In the genomic region with DNA sequence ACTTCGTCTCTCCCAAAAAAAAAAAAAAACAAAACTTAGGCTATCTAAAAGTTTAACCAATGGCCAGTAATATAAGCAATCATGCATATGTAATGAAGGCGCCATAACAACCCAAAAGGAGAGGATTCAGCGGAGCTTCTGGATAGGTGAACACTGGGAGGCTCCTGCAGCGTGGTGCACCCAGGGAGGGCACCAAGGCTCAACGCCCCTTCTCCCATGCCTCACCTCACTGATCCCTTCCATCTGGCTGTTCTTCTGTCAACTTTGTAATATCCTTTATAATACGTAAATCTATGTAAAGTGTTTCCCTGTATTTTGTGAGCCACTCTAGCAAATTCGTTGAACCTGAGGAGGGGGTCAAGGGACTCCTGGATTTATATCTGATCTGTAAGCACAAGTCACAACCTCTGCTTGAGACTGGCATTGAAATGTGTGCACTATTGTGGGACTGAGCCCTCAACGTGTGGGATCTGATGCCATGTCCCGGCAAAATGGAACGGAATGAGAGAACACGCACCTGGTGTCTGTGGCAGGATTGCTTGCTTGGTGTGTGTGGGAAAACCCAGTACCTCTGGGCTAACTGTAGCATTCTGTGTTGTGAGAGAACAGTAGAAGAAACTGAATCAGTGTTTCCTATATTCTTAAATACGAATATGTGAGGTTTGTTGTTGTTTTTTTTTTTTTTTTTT, we compare ENCODE assay signal across 8 cellular contexts. TPM values are rescaled to one million over a fixed set of nuclear protein-coding genes. Genes with fewer than 3 reads are reported as not detected.
DNase-seq lines count a peak whose midpoint lies in the region; ATAC-seq, FAIRE-seq and TF ChIP-seq lines count a peak whose summit lies in the region.

No MANE protein-coding gene starts in this region.

- no peak overlapping the region for H2BK5ac ChIP-seq in trophoblast cell (ENCODE audit: low read depth, low read length, poor library complexity)

- no peaks in the 10 kb centered on the region for H3F3A ChIP-seq in PC-3 (ENCODE audit: low read length, unreplicated experiment)

- no peak overlapping the region for H2BK12ac ChIP-seq in trophoblast cell (ENCODE audit: low read length)

- H4K8ac ChIP-seq in trophoblast cell (ENCODE audit: low read depth, low read length): no peak overlapping the region

- H3K36me3 ChIP-seq in CD8-positive, alpha-beta T cell (ENCODE audit: insufficient read depth, low read length): no peaks in the 10 kb centered on the region
- H3K36me3 ChIP-seq in PC-3 (ENCODE audit: low read depth, low read length): peaks cover 10% of the 10 kb centered on the region; the same call in 1 of the 2 replicates
- H3K36me3 ChIP-seq in endothelial cell of umbilical vein (ENCODE audit: control insufficient read depth in 2 of 2, extremely low read depth in 1 of 2, insufficient read depth in 2 of 2, low read length in 2 of 2): no peaks in the 10 kb centered on the region
- peaks cover 1 to 3% of the 10 kb centered on the region in 2 experiments for H3K36me3 ChIP-seq in trophoblast cell (ENCODE audit: control insufficient read depth in 1 of 2, insufficient read depth in 2 of 2, low read length in 2 of 2)

- peak overlapping the region; percentile 68 for H3K4me2 ChIP-seq in PC-3 (ENCODE audit: low read length)
- peak overlapping the region; percentile 50 for H3K4me2 ChIP-seq in endothelial cell of umbilical vein (ENCODE audit: insufficient read depth, low read length)
- peak overlapping the region; percentile 56 for H3K4me2 ChIP-seq in trophoblast cell (ENCODE audit: low read length)

- peaks cover 10% of the 10 kb centered on the region for H3K9me3 Mint-ChIP-seq in CD8-positive, alpha-beta T cell

- TF ChIP-seq CTCF in CD8-positive, alpha-beta T cell (IDR thresholded peaks at IDR 0.05): no peak
- TF ChIP-seq CTCF in PC-3 (conservative IDR thresholded peaks at IDR 0.05; ENCODE audit: low read depth, low read length) (no peak), endothelial cell of umbilical vein (IDR thresholded peaks at IDR 0.05; ENCODE audit: extremely low read depth in 1 of 2, insufficient read depth in 1 of 2, low read depth in 1 of 2, low read length in 2 of 2) (no peak)

- no peak for DNase-seq in CD8-positive, alpha-beta T cell
- DNase-seq in PC-3 (no peak), endothelial cell of umbilical vein (ENCODE audit: low read depth, low spot score) (no peak), trophoblast cell (no peak), globus pallidus (ENCODE audit: low spot score) (no peak)
- no peak for DNase-seq in central memory CD4-positive, alpha-beta T cell

- H3K23ac ChIP-seq in trophoblast cell (ENCODE audit: low read length): no peak overlapping the region

- BruUV-seq in PC-3 (replicated peaks; lab: Mats Ljungman, UMichigan): no TSS peak
- no TSS peak for BruUV-seq in endothelial cell of umbilical vein (replicated peaks; lab: Mats Ljungman, UMichigan)

- WGBS in trophoblast cell (ENCODE audit: extremely low coverage, insufficient coverage, insufficient read length): no CpG with 5 or more reads among the region's 12 CpGs

- dilution Hi-C loops in endothelial cell of umbilical vein (cut with MboI; ENCODE audit: extremely low pct_ligation_motif_present, low sequenced_read_pairs): no loop called here

- H3K79me2 ChIP-seq in PC-3 (ENCODE audit: low read length) (peaks cover 10% of the 10 kb centered on the region; the same call in 1 of the 2 replicates), endothelial cell of umbilical vein (ENCODE audit: control insufficient read depth, insufficient read depth, low read length) (no peaks in the 10 kb centered on the region), trophoblast cell (ENCODE audit: control insufficient read depth, insufficient read depth, low read length, poor library complexity) (peaks cover 8% of the 10 kb centered on the region)

- peak overlapping the region; percentile 37 for H2AFZ ChIP-seq in PC-3 (ENCODE audit: low read length)
- H2AFZ ChIP-seq in endothelial cell of umbilical vein (ENCODE audit: low read depth, low read length): peak overlapping the region; percentile 85
- H2AFZ ChIP-seq in trophoblast cell (ENCODE audit: insufficient read depth, low read length, poor library complexity): peak overlapping the region; percentile 43

- H4K20me1 ChIP-seq in PC-3 (ENCODE audit: low read length) (no peaks in the 10 kb centered on the region), endothelial cell of umbilical vein (replicated peaks; ENCODE audit: control insufficient read depth, extremely low read depth, insufficient read depth, low read length) (no peaks in the 10 kb centered on the region)

- H3K9ac ChIP-seq in PC-3 (ENCODE audit: low read length): no peak overlapping the region
- no peak overlapping the region for H3K9ac ChIP-seq in endothelial cell of umbilical vein (replicated peaks; ENCODE audit: extremely low read depth, insufficient read depth, low read length)
- no peak overlapping the region for H3K9ac ChIP-seq in trophoblast cell (ENCODE audit: low read length)

- no peak for TF ChIP-seq POLR2A in endothelial cell of umbilical vein (IDR thresholded peaks at IDR 0.05; ENCODE audit: low read depth, low read length)

- no peak overlapping the region for H4K12ac ChIP-seq in trophoblast cell (ENCODE audit: low read depth, low read length)

- H3K4me1 ChIP-seq in CD8-positive, alpha-beta T cell (ENCODE audit: insufficient read depth, low read length): peaks cover 16% of the 10 kb centered on the region
- H3K4me1 ChIP-seq in PC-3 (ENCODE audit: insufficient read depth, low read length): peaks cover 6% of the 10 kb centered on the region; the same call in 1 of the 2 replicates
- H3K4me1 ChIP-seq in endothelial cell of umbilical vein (ENCODE audit: control insufficient read depth, extremely low read depth, insufficient read depth, low read length): peaks cover 2% of the 10 kb centered on the region
- peaks cover 3 to 5% of the 10 kb centered on the region in 2 experiments for H3K4me1 ChIP-seq in trophoblast cell (ENCODE audit: control insufficient read depth in 1 of 2, insufficient read depth in 2 of 2, low read length in 2 of 2)

- peak overlapping the region; percentile 11 for H2AK5ac ChIP-seq in trophoblast cell (ENCODE audit: low read length)

- CTCF ChIA-PET in CD8-positive, alpha-beta T cell (lab: Charles Lee): interaction anchor here (1.0 to 2.4 kb wide), 4 partner anchors 167 to 553 kb away, joined by 3 to 23 read pairs (median 4); no protein-coding TSS in a partner anchor
- CTCF ChIA-PET in PC-3 (lab: Charles Lee): no interaction called here
- CTCF ChIA-PET in endothelial cell of umbilical vein (lab: Charles Lee): interaction anchor here (0.5 to 2.6 kb wide), 2 partner anchors 117 to 351 kb away, joined by 3 to 5 read pairs; no protein-coding TSS in a partner anchor

- H4K91ac ChIP-seq in trophoblast cell (ENCODE audit: low read depth, low read length): no peak overlapping the region

- H3K79me1 ChIP-seq in trophoblast cell (ENCODE audit: low read length): peaks cover 10% of the 10 kb centered on the region

- H3K4me3 ChIP-seq in CD8-positive, alpha-beta T cell (ENCODE audit: low read depth, low read length): peak overlapping the region; percentile 15
- H3K4me3 ChIP-seq in PC-3 (ENCODE audit: low read length): peak overlapping the region; percentile 87
- H3K4me3 ChIP-seq in endothelial cell of umbilical vein (replicated peaks in 1 of 3; ENCODE audit: insufficient read depth in 1 of 3, low read depth in 1 of 3, low read length in 3 of 3): peak overlapping the region in 1 of 3 experiments; percentile 20
- peak overlapping the region; percentile 32 for H3K4me3 ChIP-seq in trophoblast cell (ENCODE audit: low read depth, low read length)

- intact Hi-C loops in CD8-positive, alpha-beta T cell (cut with DNase I, micrococcal nuclease): loop anchor here (10.0 kb wide), 2 partner anchors 671 to 1489 kb away; a partner anchor contains a TSS
- intact Hi-C loops in PC-3 (cut with micrococcal nuclease) (loop anchor here (10.0 kb wide), 2 partner anchors 141 to 201 kb away; a partner anchor contains a TSS), endothelial cell of umbilical vein (cut with micrococcal nuclease) (loop anchor here (10.0 kb wide), 4 partner anchors 201 to 841 kb away; a partner anchor contains a TSS)

- H3K27ac ChIP-seq in CD8-positive, alpha-beta T cell (ENCODE audit: low read depth, low read length): no peak overlapping the region
- no peak overlapping the region for H3K27ac ChIP-seq in PC-3 (ENCODE audit: low read length)
- H3K27ac ChIP-seq in endothelial cell of umbilical vein (ENCODE audit: insufficient read depth, low read depth, low read length): no peak overlapping the region
- no peak overlapping the region for H3K27ac ChIP-seq in trophoblast cell (ENCODE audit: low read depth, low read length)

- H3K4me3 Mint-ChIP-seq in CD8-positive, alpha-beta T cell: peak overlapping the region; percentile 93

- peaks cover 43% of the 10 kb centered on the region for H3K4me1 Mint-ChIP-seq in CD8-positive, alpha-beta T cell (ENCODE audit: low read depth)

- peaks cover 39% of the 10 kb centered on the region for H3K36me3 Mint-ChIP-seq in CD8-positive, alpha-beta T cell

- H2BK120ac ChIP-seq in trophoblast cell (ENCODE audit: insufficient read depth, low read length, poor library complexity): no peak overlapping the region

- no peak overlapping the region for H3K14ac ChIP-seq in trophoblast cell (ENCODE audit: low read length)

- H3K9me1 ChIP-seq in endothelial cell of umbilical vein (replicated peaks; ENCODE audit: control insufficient read depth, extremely low read depth, insufficient read depth, low read length): no peaks in the 10 kb centered on the region

- no peaks in the 10 kb centered on the region for H3K9me2 ChIP-seq in PC-3 (replicated peaks; ENCODE audit: low read length)

- H3K18ac ChIP-seq in trophoblast cell (ENCODE audit: low read length): no peak overlapping the region

- no peak for ATAC-seq in CD8-positive, alpha-beta T cell
- ATAC-seq in PC-3: no peak
- no peak for ATAC-seq in HG03095 (IDR thresholded peaks at IDR 0.05; ENCODE audit: unreplicated experiment)
- no peak for ATAC-seq in HG02678 (IDR thresholded peaks at IDR 0.05; ENCODE audit: unreplicated experiment)

- H3K9me3 ChIP-seq in CD8-positive, alpha-beta T cell (ENCODE audit: low read length): peaks cover 4% of the 10 kb centered on the region
- H3K9me3 ChIP-seq in PC-3 (ENCODE audit: low read length) (0 out of 2 replicates have a peak, but pooled peaks cover 5% of the 10 kb centered on the region), endothelial cell of umbilical vein (replicated peaks; ENCODE audit: control insufficient read depth, insufficient read depth, low read length) (no peaks in the 10 kb centered on the region), trophoblast cell (ENCODE audit: insufficient read depth, low read depth, low read length) (peaks cover 9% of the 10 kb centered on the region)

- H3K27ac Mint-ChIP-seq in CD8-positive, alpha-beta T cell: peak overlapping the region; percentile 90

- no peaks in the 10 kb centered on the region for H3K27me3 ChIP-seq in CD8-positive, alpha-beta T cell (ENCODE audit: insufficient read depth, low read length)
- H3K27me3 ChIP-seq in PC-3 (ENCODE audit: low read length) (no peaks in the 10 kb centered on the region), endothelial cell of umbilical vein (ENCODE audit: control insufficient read depth in 2 of 2, insufficient read depth in 2 of 2, low read length in 2 of 2) (no peaks in the 10 kb centered on the region), trophoblast cell (ENCODE audit: insufficient read depth, low read length) (no peaks in the 10 kb centered on the region)

- no peaks in the 10 kb centered on the region for H3K27me3 Mint-ChIP-seq in CD8-positive, alpha-beta T cell (ENCODE audit: low read depth)

- POLR2A ChIA-PET in CD8-positive, alpha-beta T cell (lab: Charles Lee): interaction anchor here (0.7 kb wide), 1 partner anchor 105 kb away, joined by 3 read pairs; no protein-coding TSS in a partner anchor
- POLR2A ChIA-PET in PC-3 (lab: Charles Lee; ENCODE audit: unreplicated experiment) (no interaction called here), endothelial cell of umbilical vein (lab: Charles Lee) (no interaction called here)

- FAIRE-seq in endothelial cell of umbilical vein (lab: Jason Lieb, UNC): no peak

- H3K4ac ChIP-seq in trophoblast cell (ENCODE audit: low read depth, low read length): no peak overlapping the region

RNA-seq across cellular contexts. Expression of a gene that starts 0.5 kb away (rescaled TPM):
- total RNA-seq in CD8-positive, alpha-beta T cell: 1 to 10 TPM; 1.5 to 2.4 TPM
- total RNA-seq in PC-3 (2014; rRNA removed): 0.77 and 0.81 TPM in 2 replicates
- 1.8 and 2.1 TPM in 2 replicates for total RNA-seq in endothelial cell of umbilical vein
- 1.3 and 2.7 TPM in 2 replicates for polyA plus RNA-seq in endothelial cell of umbilical vein
- 2.4 and 3.1 TPM in 2 replicates for polyA plus RNA-seq in endothelial cell of umbilical vein (2011; cell fraction: cytosol; rRNA removed)
- 2.0 and 3.8 TPM in 2 replicates for polyA plus RNA-seq in endothelial cell of umbilical vein (2011; cell fraction: nucleus; rRNA removed)
- polyA plus RNA-seq in endothelial cell of umbilical vein (2012): 1.6 and 2.2 TPM in 2 replicates
- 0.78 and 2.6 TPM in 2 replicates for polyA minus RNA-seq in endothelial cell of umbilical vein
- polyA minus RNA-seq in endothelial cell of umbilical vein (2011; cell fraction: cytosol; rRNA and poly(A)+ RNA removed): not detected
- polyA minus RNA-seq in endothelial cell of umbilical vein (2011; cell fraction: nucleus; rRNA and poly(A)+ RNA removed): 1.4 and 3.9 TPM in 2 replicates
- 3.2 and 3.7 TPM in 2 replicates for polyA plus RNA-seq in trophoblast cell (2013)

RNA-seq across cellular contexts. Expression of a gene that starts 34.8 kb away (rescaled TPM):
- 1 to 10 TPM; 3.0 to 3.3 TPM for total RNA-seq in CD8-positive, alpha-beta T cell
- total RNA-seq in PC-3 (2014; rRNA removed) (8.5 and 9.1 TPM in 2 replicates), endothelial cell of umbilical vein (6.3 and 6.6 TPM in 2 replicates)
- polyA plus RNA-seq in endothelial cell of umbilical vein: 0.94 and 1.5 TPM in 2 replicates
- 1.9 and 2.1 TPM in 2 replicates for polyA plus RNA-seq in endothelial cell of umbilical vein (2011; cell fraction: cytosol; rRNA removed)
- 3.3 and 4.3 TPM in 2 replicates for polyA plus RNA-seq in endothelial cell of umbilical vein (2011; cell fraction: nucleus; rRNA removed)
- 1.9 and 2.5 TPM in 2 replicates for polyA plus RNA-seq in endothelial cell of umbilical vein (2012)
- 4.8 and 5.5 TPM in 2 replicates for polyA minus RNA-seq in endothelial cell of umbilical vein
- not detected for polyA minus RNA-seq in endothelial cell of umbilical vein (2011; cell fraction: cytosol; rRNA and poly(A)+ RNA removed)
- polyA minus RNA-seq in endothelial cell of umbilical vein (2011; cell fraction: nucleus; rRNA and poly(A)+ RNA removed): 4.0 and 8.1 TPM in 2 replicates
- 6.7 and 7.0 TPM in 2 replicates for polyA plus RNA-seq in trophoblast cell (2013)
